1 cellular context compared by ENCODE assay signal in the genomic region with DNA sequence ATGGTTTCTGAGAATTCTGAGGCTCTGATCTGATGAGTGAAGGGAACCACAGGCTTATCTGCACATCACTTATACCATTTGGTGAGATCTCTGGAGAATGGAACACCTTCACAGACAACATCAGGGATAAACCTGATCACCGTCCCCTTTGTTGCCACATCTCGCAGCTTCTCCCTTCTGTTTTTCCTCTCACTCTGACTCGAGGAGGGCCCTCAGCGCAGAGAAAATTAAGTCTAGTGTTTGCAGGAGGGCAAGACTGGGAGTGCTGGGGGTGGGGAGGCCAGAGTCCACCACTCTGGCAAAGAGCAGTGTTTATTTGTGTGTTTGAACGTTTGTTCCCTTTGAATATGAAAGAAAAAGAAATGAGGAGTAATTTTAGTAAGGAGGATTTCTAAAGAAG.
TF ChIP-seq lines count a peak whose summit lies in the region.

No MANE protein-coding gene starts in this region.

TF ChIP-seq in HepG2, 621 proteins besides CTCF, POLR2A, EP300 and RAD21 (continued from another document):
- TF ChIP-seq, protein P1, sequence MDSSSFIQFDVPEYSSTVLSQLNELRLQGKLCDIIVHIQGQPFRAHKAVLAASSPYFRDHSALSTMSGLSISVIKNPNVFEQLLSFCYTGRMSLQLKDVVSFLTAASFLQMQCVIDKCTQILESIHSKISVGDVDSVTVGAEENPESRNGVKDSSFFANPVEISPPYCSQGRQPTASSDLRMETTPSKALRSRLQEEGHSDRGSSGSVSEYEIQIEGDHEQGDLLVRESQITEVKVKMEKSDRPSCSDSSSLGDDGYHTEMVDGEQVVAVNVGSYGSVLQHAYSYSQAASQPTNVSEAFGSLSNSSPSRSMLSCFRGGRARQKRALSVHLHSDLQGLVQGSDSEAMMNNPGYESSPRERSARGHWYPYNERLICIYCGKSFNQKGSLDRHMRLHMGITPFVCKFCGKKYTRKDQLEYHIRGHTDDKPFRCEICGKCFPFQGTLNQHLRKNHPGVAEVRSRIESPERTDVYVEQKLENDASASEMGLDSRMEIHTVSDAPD (CRISPR knock-in tag; IDR thresholded peaks at IDR 0.05) = 0 out of 2 replicates have a peak, but pooled peaks have one; percentile 27
- TF ChIP-seq, protein P2, sequence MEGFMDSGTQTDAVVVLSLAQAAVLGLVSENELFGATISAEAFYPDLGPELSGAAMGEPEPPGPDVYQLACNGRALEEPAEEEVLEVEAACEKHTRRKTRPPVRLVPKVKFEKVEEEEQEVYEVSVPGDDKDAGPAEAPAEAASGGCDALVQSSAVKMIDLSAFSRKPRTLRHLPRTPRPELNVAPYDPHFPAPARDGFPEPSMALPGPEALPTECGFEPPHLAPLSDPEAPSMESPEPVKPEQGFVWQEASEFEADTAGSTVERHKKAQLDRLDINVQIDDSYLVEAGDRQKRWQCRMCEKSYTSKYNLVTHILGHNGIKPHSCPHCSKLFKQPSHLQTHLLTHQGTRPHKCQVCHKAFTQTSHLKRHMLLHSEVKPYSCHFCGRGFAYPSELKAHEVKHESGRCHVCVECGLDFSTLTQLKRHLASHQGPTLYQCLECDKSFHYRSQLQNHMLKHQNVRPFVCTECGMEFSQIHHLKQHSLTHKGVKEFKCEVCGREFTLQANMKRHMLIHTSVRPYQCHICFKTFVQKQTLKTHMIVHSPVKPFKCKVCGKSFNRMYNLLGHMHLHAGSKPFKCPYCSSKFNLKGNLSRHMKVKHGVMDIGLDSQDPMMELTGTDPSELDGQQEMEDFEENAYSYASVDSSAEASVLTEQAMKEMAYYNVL (CRISPR knock-in tag; IDR thresholded peaks at IDR 0.05; ENCODE audit: borderline replicate concordance) = peak; percentile 72; the same call in 1 of the 2 replicates
- TF ChIP-seq ZNF672 (CRISPR knock-in tag; IDR thresholded peaks at IDR 0.05) (no peak), RBM22 (optimal IDR thresholded peaks at IDR 0.05; ENCODE audit: low read length) (no peak), ZNF556 (CRISPR knock-in tag; IDR thresholded peaks at IDR 0.05; ENCODE audit: borderline replicate concordance) (no peak; the same call in 1 of the 2 replicates), KMT2B (CRISPR knock-in tag; IDR thresholded peaks at IDR 0.05) (no peak), ZNF749 (CRISPR knock-in tag; IDR thresholded peaks at IDR 0.05; ENCODE audit: borderline replicate concordance) (no peak), XRCC5 (optimal IDR thresholded peaks at IDR 0.05; ENCODE audit: low read length) (peak; percentile 43), ZNF282 (IDR thresholded peaks at IDR 0.05; ENCODE audit: partially characterized antibody) (no peak), MZF1 (CRISPR knock-in tag; IDR thresholded peaks at IDR 0.05; ENCODE audit: borderline replicate concordance) (no peak), SP4 (CRISPR knock-in tag; IDR thresholded peaks at IDR 0.05) (no peak), ZNF292 (CRISPR knock-in tag; IDR thresholded peaks at IDR 0.05; ENCODE audit: borderline replicate concordance, low read depth) (no peak), RFX1 (IDR thresholded peaks at IDR 0.05) (no peak), ZNF232 (CRISPR knock-in tag; IDR thresholded peaks at IDR 0.05; ENCODE audit: borderline replicate concordance) (no peak), MAZ (IDR thresholded peaks at IDR 0.05; ENCODE audit: borderline replicate concordance, low read depth, low read length) (no peak), MAZ (CRISPR knock-in tag; IDR thresholded peaks at IDR 0.05; ENCODE audit: low read depth) (no peak), SOX13 (IDR thresholded peaks at IDR 0.05) (no peak), SOX13 (CRISPR knock-in tag; conservative IDR thresholded peaks at IDR 0.05 in 1 of 2, IDR thresholded peaks at IDR 0.05 in 1 of 2) (peak in 1 of 2 experiments; percentile 70; a peak in 2 of 4 replicates), REXO4 (CRISPR knock-in tag; IDR thresholded peaks at IDR 0.05; ENCODE audit: borderline replicate concordance) (no peak)
- TF ChIP-seq, protein P3, sequence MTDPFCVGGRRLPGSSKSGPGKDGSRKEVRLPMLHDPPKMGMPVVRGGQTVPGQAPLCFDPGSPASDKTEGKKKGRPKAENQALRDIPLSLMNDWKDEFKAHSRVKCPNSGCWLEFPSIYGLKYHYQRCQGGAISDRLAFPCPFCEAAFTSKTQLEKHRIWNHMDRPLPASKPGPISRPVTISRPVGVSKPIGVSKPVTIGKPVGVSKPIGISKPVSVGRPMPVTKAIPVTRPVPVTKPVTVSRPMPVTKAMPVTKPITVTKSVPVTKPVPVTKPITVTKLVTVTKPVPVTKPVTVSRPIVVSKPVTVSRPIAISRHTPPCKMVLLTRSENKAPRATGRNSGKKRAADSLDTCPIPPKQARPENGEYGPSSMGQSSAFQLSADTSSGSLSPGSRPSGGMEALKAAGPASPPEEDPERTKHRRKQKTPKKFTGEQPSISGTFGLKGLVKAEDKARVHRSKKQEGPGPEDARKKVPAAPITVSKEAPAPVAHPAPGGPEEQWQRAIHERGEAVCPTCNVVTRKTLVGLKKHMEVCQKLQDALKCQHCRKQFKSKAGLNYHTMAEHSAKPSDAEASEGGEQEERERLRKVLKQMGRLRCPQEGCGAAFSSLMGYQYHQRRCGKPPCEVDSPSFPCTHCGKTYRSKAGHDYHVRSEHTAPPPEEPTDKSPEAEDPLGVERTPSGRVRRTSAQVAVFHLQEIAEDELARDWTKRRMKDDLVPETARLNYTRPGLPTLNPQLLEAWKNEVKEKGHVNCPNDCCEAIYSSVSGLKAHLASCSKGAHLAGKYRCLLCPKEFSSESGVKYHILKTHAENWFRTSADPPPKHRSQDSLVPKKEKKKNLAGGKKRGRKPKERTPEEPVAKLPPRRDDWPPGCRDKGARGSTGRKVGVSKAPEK (CRISPR knock-in tag; IDR thresholded peaks at IDR 0.05; ENCODE audit: borderline replicate concordance) = no peak
- TF ChIP-seq, protein P4, sequence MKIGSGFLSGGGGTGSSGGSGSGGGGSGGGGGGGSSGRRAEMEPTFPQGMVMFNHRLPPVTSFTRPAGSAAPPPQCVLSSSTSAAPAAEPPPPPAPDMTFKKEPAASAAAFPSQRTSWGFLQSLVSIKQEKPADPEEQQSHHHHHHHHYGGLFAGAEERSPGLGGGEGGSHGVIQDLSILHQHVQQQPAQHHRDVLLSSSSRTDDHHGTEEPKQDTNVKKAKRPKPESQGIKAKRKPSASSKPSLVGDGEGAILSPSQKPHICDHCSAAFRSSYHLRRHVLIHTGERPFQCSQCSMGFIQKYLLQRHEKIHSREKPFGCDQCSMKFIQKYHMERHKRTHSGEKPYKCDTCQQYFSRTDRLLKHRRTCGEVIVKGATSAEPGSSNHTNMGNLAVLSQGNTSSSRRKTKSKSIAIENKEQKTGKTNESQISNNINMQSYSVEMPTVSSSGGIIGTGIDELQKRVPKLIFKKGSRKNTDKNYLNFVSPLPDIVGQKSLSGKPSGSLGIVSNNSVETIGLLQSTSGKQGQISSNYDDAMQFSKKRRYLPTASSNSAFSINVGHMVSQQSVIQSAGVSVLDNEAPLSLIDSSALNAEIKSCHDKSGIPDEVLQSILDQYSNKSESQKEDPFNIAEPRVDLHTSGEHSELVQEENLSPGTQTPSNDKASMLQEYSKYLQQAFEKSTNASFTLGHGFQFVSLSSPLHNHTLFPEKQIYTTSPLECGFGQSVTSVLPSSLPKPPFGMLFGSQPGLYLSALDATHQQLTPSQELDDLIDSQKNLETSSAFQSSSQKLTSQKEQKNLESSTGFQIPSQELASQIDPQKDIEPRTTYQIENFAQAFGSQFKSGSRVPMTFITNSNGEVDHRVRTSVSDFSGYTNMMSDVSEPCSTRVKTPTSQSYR (CRISPR knock-in tag; IDR thresholded peaks at IDR 0.05; ENCODE audit: borderline replicate concordance) = peak; percentile 88
- TF ChIP-seq, protein P5, sequence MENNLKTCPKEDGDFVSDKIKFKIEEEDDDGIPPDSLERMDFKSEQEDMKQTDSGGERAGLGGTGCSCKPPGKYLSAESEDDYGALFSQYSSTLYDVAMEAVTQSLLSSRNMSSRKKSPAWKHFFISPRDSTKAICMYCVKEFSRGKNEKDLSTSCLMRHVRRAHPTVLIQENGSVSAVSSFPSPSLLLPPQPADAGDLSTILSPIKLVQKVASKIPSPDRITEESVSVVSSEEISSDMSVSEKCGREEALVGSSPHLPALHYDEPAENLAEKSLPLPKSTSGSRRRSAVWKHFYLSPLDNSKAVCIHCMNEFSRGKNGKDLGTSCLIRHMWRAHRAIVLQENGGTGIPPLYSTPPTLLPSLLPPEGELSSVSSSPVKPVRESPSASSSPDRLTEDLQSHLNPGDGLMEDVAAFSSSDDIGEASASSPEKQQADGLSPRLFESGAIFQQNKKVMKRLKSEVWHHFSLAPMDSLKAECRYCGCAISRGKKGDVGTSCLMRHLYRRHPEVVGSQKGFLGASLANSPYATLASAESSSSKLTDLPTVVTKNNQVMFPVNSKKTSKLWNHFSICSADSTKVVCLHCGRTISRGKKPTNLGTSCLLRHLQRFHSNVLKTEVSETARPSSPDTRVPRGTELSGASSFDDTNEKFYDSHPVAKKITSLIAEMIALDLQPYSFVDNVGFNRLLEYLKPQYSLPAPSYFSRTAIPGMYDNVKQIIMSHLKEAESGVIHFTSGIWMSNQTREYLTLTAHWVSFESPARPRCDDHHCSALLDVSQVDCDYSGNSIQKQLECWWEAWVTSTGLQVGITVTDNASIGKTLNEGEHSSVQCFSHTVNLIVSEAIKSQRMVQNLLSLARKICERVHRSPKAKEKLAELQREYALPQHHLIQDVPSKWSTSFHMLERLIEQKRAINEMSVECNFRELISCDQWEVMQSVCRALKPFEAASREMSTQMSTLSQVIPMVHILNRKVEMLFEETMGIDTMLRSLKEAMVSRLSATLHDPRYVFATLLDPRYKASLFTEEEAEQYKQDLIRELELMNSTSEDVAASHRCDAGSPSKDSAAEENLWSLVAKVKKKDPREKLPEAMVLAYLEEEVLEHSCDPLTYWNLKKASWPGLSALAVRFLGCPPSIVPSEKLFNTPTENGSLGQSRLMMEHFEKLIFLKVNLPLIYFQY (CRISPR knock-in tag; IDR thresholded peaks at IDR 0.05; ENCODE audit: borderline replicate concordance) = no peak
